Comparison of ENCODE assay signal across 1 cellular context in the genomic region with DNA sequence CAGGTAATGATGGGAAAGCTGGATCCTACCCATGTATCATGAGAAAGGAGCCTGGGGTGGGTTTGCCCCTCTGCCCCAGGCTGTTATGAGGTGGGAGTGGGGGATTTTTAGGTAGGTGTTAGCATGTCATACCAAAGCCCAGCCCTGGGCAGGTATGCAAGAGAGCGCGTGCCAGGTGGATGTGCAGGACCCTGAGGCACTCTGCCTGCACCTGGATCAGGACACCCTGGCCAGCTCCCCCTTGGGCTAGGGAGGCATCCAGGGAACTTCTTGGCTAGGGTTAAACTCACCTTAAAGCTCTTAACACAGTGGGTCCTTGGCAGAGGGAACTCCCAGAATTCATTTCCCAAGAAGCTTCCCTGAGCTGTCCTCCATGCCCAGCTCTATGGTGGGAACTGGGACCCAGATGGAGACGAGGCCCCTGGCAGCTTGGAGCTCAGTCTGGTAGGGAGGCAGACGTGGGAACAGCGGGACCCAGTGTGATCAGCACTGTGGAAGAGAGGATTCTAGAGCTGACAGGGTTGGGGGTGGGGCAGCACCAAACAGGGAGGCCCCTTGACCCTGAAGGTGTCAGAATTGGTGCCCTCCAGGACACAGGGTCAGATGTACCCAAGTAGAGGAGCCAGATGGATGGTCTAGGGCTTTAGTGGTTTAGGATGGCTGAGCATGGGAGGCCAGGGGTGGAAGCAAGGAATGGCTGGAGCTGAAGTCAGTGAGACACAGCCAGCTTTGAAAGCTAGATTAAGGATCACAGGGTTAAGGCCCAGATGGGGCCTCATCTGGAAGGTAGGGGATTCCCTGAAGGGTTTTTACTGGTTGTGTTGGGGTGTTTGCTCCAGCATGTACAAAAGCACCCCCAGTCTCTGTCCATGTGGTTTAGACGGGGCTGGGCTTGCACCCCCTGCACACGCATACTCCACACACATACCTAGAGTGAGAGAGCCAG.
TF ChIP-seq lines count a peak whose summit lies in the region.

No MANE protein-coding gene starts in this region.

TF ChIP-seq in HepG2, 621 proteins besides CTCF, POLR2A, EP300 and RAD21:
- TF ChIP-seq ZNF652 (CRISPR knock-in tag; IDR thresholded peaks at IDR 0.05; ENCODE audit: borderline replicate concordance, low read depth), result no peak
- TF ChIP-seq, protein P1, sequence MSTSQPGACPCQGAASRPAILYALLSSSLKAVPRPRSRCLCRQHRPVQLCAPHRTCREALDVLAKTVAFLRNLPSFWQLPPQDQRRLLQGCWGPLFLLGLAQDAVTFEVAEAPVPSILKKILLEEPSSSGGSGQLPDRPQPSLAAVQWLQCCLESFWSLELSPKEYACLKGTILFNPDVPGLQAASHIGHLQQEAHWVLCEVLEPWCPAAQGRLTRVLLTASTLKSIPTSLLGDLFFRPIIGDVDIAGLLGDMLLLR (CRISPR knock-in tag; IDR thresholded peaks at IDR 0.05), result no peak
- TF ChIP-seq POLR2G (IDR thresholded peaks at IDR 0.05; ENCODE audit: low read depth, low read length), result peak; percentile 28
- peak; percentile 28 for TF ChIP-seq AKAP8 (CRISPR knock-in tag; IDR thresholded peaks at IDR 0.05)
- TF ChIP-seq ISX (CRISPR knock-in tag; conservative IDR thresholded peaks at IDR 0.05), result no peak
- TF ChIP-seq, protein P2, sequence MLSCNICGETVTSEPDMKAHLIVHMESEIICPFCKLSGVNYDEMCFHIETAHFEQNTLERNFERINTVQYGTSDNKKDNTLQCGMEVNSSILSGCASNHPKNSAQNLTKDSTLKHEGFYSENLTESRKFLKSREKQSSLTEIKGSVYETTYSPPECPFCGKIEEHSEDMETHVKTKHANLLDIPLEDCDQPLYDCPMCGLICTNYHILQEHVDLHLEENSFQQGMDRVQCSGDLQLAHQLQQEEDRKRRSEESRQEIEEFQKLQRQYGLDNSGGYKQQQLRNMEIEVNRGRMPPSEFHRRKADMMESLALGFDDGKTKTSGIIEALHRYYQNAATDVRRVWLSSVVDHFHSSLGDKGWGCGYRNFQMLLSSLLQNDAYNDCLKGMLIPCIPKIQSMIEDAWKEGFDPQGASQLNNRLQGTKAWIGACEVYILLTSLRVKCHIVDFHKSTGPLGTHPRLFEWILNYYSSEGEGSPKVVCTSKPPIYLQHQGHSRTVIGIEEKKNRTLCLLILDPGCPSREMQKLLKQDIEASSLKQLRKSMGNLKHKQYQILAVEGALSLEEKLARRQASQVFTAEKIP (CRISPR knock-in tag; IDR thresholded peaks at IDR 0.05; ENCODE audit: borderline replicate concordance), result no peak
- TF ChIP-seq, protein P3, sequence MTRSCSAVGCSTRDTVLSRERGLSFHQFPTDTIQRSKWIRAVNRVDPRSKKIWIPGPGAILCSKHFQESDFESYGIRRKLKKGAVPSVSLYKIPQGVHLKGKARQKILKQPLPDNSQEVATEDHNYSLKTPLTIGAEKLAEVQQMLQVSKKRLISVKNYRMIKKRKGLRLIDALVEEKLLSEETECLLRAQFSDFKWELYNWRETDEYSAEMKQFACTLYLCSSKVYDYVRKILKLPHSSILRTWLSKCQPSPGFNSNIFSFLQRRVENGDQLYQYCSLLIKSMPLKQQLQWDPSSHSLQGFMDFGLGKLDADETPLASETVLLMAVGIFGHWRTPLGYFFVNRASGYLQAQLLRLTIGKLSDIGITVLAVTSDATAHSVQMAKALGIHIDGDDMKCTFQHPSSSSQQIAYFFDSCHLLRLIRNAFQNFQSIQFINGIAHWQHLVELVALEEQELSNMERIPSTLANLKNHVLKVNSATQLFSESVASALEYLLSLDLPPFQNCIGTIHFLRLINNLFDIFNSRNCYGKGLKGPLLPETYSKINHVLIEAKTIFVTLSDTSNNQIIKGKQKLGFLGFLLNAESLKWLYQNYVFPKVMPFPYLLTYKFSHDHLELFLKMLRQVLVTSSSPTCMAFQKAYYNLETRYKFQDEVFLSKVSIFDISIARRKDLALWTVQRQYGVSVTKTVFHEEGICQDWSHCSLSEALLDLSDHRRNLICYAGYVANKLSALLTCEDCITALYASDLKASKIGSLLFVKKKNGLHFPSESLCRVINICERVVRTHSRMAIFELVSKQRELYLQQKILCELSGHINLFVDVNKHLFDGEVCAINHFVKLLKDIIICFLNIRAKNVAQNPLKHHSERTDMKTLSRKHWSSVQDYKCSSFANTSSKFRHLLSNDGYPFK (CRISPR knock-in tag; IDR thresholded peaks at IDR 0.05; ENCODE audit: borderline replicate concordance), result no peak
- TF ChIP-seq TEAD3 (CRISPR knock-in tag; optimal IDR thresholded peaks at IDR 0.05; ENCODE audit: borderline replicate concordance), result peak; percentile 18
- TF ChIP-seq RBM22 (optimal IDR thresholded peaks at IDR 0.05; ENCODE audit: low read length), result peak; percentile 17
- TF ChIP-seq SIN3B (IDR thresholded peaks at IDR 0.05; ENCODE audit: low read length), result no peak
- no peak for TF ChIP-seq BRCA1 (CRISPR knock-in tag; IDR thresholded peaks at IDR 0.05)
- no peak for TF ChIP-seq ZNF256 (CRISPR knock-in tag; conservative IDR thresholded peaks at IDR 0.05)
- no peak for TF ChIP-seq MTF1 (CRISPR knock-in tag; IDR thresholded peaks at IDR 0.05)
- TF ChIP-seq, protein P4, sequence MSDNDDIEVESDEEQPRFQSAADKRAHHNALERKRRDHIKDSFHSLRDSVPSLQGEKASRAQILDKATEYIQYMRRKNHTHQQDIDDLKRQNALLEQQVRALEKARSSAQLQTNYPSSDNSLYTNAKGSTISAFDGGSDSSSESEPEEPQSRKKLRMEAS (IDR thresholded peaks at IDR 0.05), result 0 out of 2 replicates have a peak, but pooled peaks have one; percentile 8
- no peak for TF ChIP-seq HNRNPL (IDR thresholded peaks at IDR 0.05; ENCODE audit: low read depth, low read length)
- no peak for TF ChIP-seq ZNF383 (CRISPR knock-in tag; IDR thresholded peaks at IDR 0.05; ENCODE audit: borderline replicate concordance)
- TF ChIP-seq, protein P5, sequence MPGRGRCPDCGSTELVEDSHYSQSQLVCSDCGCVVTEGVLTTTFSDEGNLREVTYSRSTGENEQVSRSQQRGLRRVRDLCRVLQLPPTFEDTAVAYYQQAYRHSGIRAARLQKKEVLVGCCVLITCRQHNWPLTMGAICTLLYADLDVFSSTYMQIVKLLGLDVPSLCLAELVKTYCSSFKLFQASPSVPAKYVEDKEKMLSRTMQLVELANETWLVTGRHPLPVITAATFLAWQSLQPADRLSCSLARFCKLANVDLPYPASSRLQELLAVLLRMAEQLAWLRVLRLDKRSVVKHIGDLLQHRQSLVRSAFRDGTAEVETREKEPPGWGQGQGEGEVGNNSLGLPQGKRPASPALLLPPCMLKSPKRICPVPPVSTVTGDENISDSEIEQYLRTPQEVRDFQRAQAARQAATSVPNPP (CRISPR knock-in tag; IDR thresholded peaks at IDR 0.05), result no peak
- peak; percentile 3 for TF ChIP-seq AGO1 (IDR thresholded peaks at IDR 0.05; ENCODE audit: low read depth, low read length, poor library complexity, severe bottlenecking)
- TF ChIP-seq, protein P6, sequence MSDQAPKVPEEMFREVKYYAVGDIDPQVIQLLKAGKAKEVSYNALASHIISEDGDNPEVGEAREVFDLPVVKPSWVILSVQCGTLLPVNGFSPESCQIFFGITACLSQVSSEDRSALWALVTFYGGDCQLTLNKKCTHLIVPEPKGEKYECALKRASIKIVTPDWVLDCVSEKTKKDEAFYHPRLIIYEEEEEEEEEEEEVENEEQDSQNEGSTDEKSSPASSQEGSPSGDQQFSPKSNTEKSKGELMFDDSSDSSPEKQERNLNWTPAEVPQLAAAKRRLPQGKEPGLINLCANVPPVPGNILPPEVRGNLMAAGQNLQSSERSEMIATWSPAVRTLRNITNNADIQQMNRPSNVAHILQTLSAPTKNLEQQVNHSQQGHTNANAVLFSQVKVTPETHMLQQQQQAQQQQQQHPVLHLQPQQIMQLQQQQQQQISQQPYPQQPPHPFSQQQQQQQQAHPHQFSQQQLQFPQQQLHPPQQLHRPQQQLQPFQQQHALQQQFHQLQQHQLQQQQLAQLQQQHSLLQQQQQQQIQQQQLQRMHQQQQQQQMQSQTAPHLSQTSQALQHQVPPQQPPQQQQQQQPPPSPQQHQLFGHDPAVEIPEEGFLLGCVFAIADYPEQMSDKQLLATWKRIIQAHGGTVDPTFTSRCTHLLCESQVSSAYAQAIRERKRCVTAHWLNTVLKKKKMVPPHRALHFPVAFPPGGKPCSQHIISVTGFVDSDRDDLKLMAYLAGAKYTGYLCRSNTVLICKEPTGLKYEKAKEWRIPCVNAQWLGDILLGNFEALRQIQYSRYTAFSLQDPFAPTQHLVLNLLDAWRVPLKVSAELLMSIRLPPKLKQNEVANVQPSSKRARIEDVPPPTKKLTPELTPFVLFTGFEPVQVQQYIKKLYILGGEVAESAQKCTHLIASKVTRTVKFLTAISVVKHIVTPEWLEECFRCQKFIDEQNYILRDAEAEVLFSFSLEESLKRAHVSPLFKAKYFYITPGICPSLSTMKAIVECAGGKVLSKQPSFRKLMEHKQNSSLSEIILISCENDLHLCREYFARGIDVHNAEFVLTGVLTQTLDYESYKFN (CRISPR knock-in tag; conservative IDR thresholded peaks at IDR 0.05), result no peak
- no peak for TF ChIP-seq RBFOX2 (IDR thresholded peaks at IDR 0.05; ENCODE audit: low read depth, low read length)
- TF ChIP-seq FOXC1 (CRISPR knock-in tag; IDR thresholded peaks at IDR 0.05; ENCODE audit: borderline replicate concordance), result no peak
